1 cellular context compared by ENCODE assay signal in the genomic region with DNA sequence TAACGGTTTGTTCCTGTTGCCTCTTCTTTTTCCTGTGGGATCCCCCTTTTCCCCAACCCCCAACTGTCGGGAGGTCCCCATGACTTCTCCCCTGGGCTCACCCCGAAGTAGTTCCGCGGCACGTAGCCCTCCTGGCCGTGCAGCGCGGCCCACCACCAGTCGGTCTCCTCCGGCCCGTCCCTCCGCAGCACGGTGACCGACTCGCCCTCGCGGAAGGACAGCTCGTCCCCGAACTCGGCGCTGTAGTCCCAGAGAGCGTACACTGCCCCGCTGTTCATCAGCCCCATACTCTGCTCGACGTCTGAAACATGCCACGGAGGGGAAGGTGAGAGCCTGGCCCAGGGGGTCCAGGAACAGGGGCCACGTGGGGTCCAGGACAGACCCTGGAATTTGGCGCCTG.
TF ChIP-seq lines count a peak whose summit lies in the region.

No MANE protein-coding gene starts in this region.

TF ChIP-seq in HepG2, 621 proteins besides CTCF, POLR2A, EP300 and RAD21:
- TF ChIP-seq XRCC5 (optimal IDR thresholded peaks at IDR 0.05; ENCODE audit: low read length) = no peak
- peak; percentile 27 for TF ChIP-seq AGO1 (IDR thresholded peaks at IDR 0.05; ENCODE audit: low read depth, low read length, poor library complexity, severe bottlenecking)
- no peak for TF ChIP-seq TSC22D2 (CRISPR knock-in tag; IDR thresholded peaks at IDR 0.05; ENCODE audit: borderline replicate concordance)
TF ChIP-seq in HepG2: peak in this region for 1.
